ENCODE assay signal across 8 cellular contexts in genomic region chr1:150579955-150580642, GRCh38. TPM values are rescaled to one million over a fixed set of nuclear protein-coding genes. Genes with fewer than 3 reads are reported as not detected.
A peak's percentile ranks its signal among the peaks of the same experiment; 100 is the strongest.
DNase-seq lines count a peak whose midpoint lies in the region; ATAC-seq and TF ChIP-seq lines count a peak whose summit lies in the region.

No MANE protein-coding gene starts in this region.

- no peak for TF ChIP-seq POLR2A in upper lobe of left lung (IDR thresholded peaks at IDR 0.05)

- H3K4me1 Mint-ChIP-seq in activated naive CD4-positive, alpha-beta T cell treated with anti-CD3 and anti-CD28 coated beads for 36 hours (ENCODE audit: low read depth) = peaks cover 14% of the 10 kb centered on the region

- H3K9me3 ChIP-seq in liver (ENCODE audit: control insufficient read depth in 4 of 4, low read length in 3 of 4) (no peaks in the 10 kb centered on the region), upper lobe of left lung (no peaks in the 10 kb centered on the region)

- intact Hi-C loops in activated naive CD4-positive, alpha-beta T cell treated with anti-CD3 and anti-CD28 coated beads for 36 hours (cut with micrococcal nuclease) = loop anchor here (1.0 kb wide), 6 partner anchors 13 to 296 kb away; partner anchors contain the start of genes ARNT and ENSA

- TF ChIP-seq RAD21 in liver (IDR thresholded peaks at IDR 0.05) = no peak

- peak overlapping the region; percentile 96 to 97 for H3K9ac ChIP-seq in liver (ENCODE audit: low read depth in 1 of 2, low read length in 2 of 2)

- ATAC-seq in upper lobe of left lung (ENCODE audit: low FRiP score in 2 of 2) = no peak
- ATAC-seq in HG02588 (IDR thresholded peaks at IDR 0.05; ENCODE audit: unreplicated experiment) = no peak

- WGBS in liver = 66% methylated on average over 15 of the region's 15 CpGs
- WGBS in upper lobe of left lung, 2 donors = 67% methylated on average over 15 of the region's 15 CpGs

- peak overlapping the region; percentile 90 for H3K4me3 Mint-ChIP-seq in activated naive CD4-positive, alpha-beta T cell treated with anti-CD3 and anti-CD28 coated beads for 36 hours

- CTCF ChIA-PET in activated naive CD4-positive, alpha-beta T cell treated with anti-CD3 and anti-CD28 coated beads for 36 hours (lab: Charles Lee) = interaction anchor here (0.7 to 2.5 kb wide), 9 partner anchors 10 to 184 kb away, joined by 3 to 25 read pairs (median 4); no protein-coding TSS in a partner anchor

- TF ChIP-seq CTCF in liver (IDR thresholded peaks at IDR 0.05; ENCODE audit: low read depth, low read length, missing input control) = no peak
- no peak for TF ChIP-seq CTCF in upper lobe of left lung (IDR thresholded peaks at IDR 0.05)
- no peak for TF ChIP-seq CTCF in GM20000 (IDR thresholded peaks at IDR 0.05; ENCODE audit: extremely low read depth, missing control alignments)

- no peak for DNase-seq in activated naive CD4-positive, alpha-beta T cell treated with anti-CD3 and anti-CD28 coated beads for 36 hours
- DNase-seq in activated naive CD4-positive, alpha-beta T cell (lab: John Stamatoyannopoulos, UW) = no peak
- DNase-seq in upper lobe of left lung (no peak), nucleus accumbens (lab: John Stamatoyannopoulos, UW) (no peak), GM20000 (ENCODE audit: low spot score) (no peak)

- TF ChIP-seq EP300 in upper lobe of left lung (IDR thresholded peaks at IDR 0.05) = no peak

- peaks cover 0 to 20% (median 9%) of the 10 kb centered on the region in 4 donors for H3K4me1 ChIP-seq in liver (ENCODE audit: control insufficient read depth in 4 of 4, insufficient read depth in 4 of 4, low read length in 3 of 4)
- H3K4me1 ChIP-seq in upper lobe of left lung = peaks cover 8 to 18% (median 16%) of the 10 kb centered on the region in 4 donors

- no peaks in the 10 kb centered on the region for H3K9me3 Mint-ChIP-seq in activated naive CD4-positive, alpha-beta T cell treated with anti-CD3 and anti-CD28 coated beads for 36 hours

- peaks cover 43% of the 10 kb centered on the region for H3K36me3 Mint-ChIP-seq in activated naive CD4-positive, alpha-beta T cell treated with anti-CD3 and anti-CD28 coated beads for 36 hours (ENCODE audit: low read depth)

- peak overlapping the region; percentile 56 to 84 (median 70) for H3K4me3 ChIP-seq in liver (ENCODE audit: low read depth in 1 of 3, low read length in 3 of 3)
- peak overlapping the region; percentile 32 to 93 (median 72) for H3K4me3 ChIP-seq in upper lobe of left lung

- H3K27me3 ChIP-seq in liver (ENCODE audit: control insufficient read depth in 4 of 4, insufficient read depth in 4 of 4, low read length in 3 of 4) (no peaks in the 10 kb centered on the region), upper lobe of left lung (no peaks in the 10 kb centered on the region)

- no peaks in the 10 kb centered on the region for H3K27me3 Mint-ChIP-seq in activated naive CD4-positive, alpha-beta T cell treated with anti-CD3 and anti-CD28 coated beads for 36 hours (ENCODE audit: low read depth)

- H3K27ac ChIP-seq in angular gyrus (ENCODE audit: low read depth, low read length) (peak overlapping the region; percentile 99), liver (ENCODE audit: low read depth in 1 of 2, low read length in 2 of 2) (peak overlapping the region; percentile 96 to 97), upper lobe of left lung (peak overlapping the region; percentile 98 to 100 (median 99))

- H3K27ac Mint-ChIP-seq in activated naive CD4-positive, alpha-beta T cell treated with anti-CD3 and anti-CD28 coated beads for 36 hours = peak overlapping the region; percentile 96

- H3K36me3 ChIP-seq in liver (ENCODE audit: control insufficient read depth in 4 of 4, insufficient read depth in 3 of 4, low read depth in 1 of 4, low read length in 3 of 4) (peaks cover 3 to 21% (median 13%) of the 10 kb centered on the region in 4 donors), upper lobe of left lung (peaks cover 14 to 35% (median 20%) of the 10 kb centered on the region in 4 donors)

TF ChIP-seq in liver, 16 proteins besides CTCF, POLR2A, EP300 and RAD21:
- no peak for TF ChIP-seq SP1 (IDR thresholded peaks at IDR 0.05)
- no peak for TF ChIP-seq RXRA (IDR thresholded peaks at IDR 0.05)
- no peak for TF ChIP-seq MAX (IDR thresholded peaks at IDR 0.05)
- TF ChIP-seq NR2F2 (IDR thresholded peaks at IDR 0.05) = no peak
- TF ChIP-seq YY1 (IDR thresholded peaks at IDR 0.05) = no peak
- no peak for TF ChIP-seq FOXA1 (IDR thresholded peaks at IDR 0.05)
- no peak for TF ChIP-seq EGR1 (IDR thresholded peaks at IDR 0.05; ENCODE audit: low read depth in 2 of 2)
- TF ChIP-seq ZBTB33 (IDR thresholded peaks at IDR 0.05) = no peak
- no peak for TF ChIP-seq REST (IDR thresholded peaks at IDR 0.05)
- TF ChIP-seq GABPA (IDR thresholded peaks at IDR 0.05 in 1 of 2, conservative IDR thresholded peaks at IDR 0.05 in 1 of 2) = no peak
- TF ChIP-seq JUND (IDR thresholded peaks at IDR 0.05) = no peak

RNA-seq across cellular contexts. Expression of gene MCL1, which starts 0.7 kb away (rescaled TPM):
- 100 to 1,000 TPM; 228 to 235 TPM for total RNA-seq in activated naive CD4-positive, alpha-beta T cell treated with anti-CD3 and anti-CD28 coated beads for 36 hours
- total RNA-seq in liver (100 to 1,000 TPM in 1 of 2 donors, 10 to 100 TPM in 1; 94.6 to 181 TPM), upper lobe of left lung (100 to 1,000 TPM; 188 to 580 (median 425) TPM)
- polyA plus RNA-seq in liver = 10 to 100 TPM; 23.4 to 65.4 TPM

RNA-seq across cellular contexts. Expression of gene ADAMTSL4, which starts 30.9 kb away (rescaled TPM):
- 1 to 10 TPM; 1.3 to 2.0 TPM for total RNA-seq in activated naive CD4-positive, alpha-beta T cell treated with anti-CD3 and anti-CD28 coated beads for 36 hours
- total RNA-seq in liver (10 to 100 TPM in 1 of 2 donors, 1 to 10 TPM in 1; 5.6 to 11.5 TPM), upper lobe of left lung (100 to 1,000 TPM in 4 of 6 donors, 10 to 100 TPM in 2; 40.3 to 169 (median 139) TPM)
- 10 to 100 TPM; 11.4 to 12.2 TPM for polyA plus RNA-seq in liver

RNA-seq across cellular contexts. Expression of gene ENSA, which starts 49.3 kb away (rescaled TPM):
- total RNA-seq in activated naive CD4-positive, alpha-beta T cell treated with anti-CD3 and anti-CD28 coated beads for 36 hours = 100 to 1,000 TPM; 187 to 193 TPM
- total RNA-seq in liver (10 to 100 TPM; 53.2 to 57.3 TPM), upper lobe of left lung (100 to 1,000 TPM; 141 to 271 (median 212) TPM)
- 10 to 100 TPM; 19.0 to 59.8 TPM for polyA plus RNA-seq in liver
